ENCODE assay signal across 8 cellular contexts in the genomic region with DNA sequence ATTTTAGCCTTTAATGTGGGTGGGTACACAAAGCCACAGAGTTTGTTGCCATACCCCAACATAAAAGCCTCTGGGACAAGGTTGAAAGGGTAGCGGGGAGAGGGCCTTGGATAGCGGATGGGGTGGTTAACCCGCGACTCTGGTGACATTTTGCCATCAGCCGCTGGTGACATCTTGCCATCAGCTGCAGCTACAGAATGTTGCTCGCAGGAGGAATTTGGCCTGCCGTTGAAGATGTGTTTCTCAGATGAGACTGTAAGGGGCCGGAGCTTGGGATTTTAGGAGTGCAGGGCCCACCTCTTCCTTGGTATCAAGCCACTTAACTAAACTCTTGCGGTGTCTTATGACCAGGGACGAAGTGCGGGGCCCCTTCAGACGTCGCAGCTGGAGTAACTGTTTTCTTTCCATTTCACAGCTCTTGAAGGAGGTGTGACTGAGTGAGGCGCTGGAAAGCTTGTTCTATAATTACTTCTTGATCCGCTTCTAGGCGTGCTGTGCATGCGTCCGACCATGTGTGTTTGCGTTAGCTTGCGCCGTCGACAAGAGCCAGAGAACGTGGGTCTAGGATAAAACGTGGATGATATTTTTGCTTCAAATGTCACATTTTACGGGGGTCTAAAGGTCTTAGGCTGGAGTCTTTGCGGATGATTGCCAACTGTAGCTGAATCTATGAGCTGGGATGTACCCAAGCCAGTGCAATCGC. TPM values are rescaled to one million over a fixed set of nuclear protein-coding genes. Genes with fewer than 3 reads are reported as not detected.
A peak's percentile ranks its signal among the peaks of the same experiment; 100 is the strongest.
DNase-seq lines count a peak whose midpoint lies in the region; ATAC-seq and TF ChIP-seq lines count a peak whose summit lies in the region.

No MANE protein-coding gene starts in this region.

- no peak for ATAC-seq in activated naive CD8-positive, alpha-beta T cell treated with anti-CD3 and anti-CD28 coated beads, Interleukin-2, amount 10 ng/mL, durations not matched to agents 7 days and 5 days (ENCODE audit: low read depth)
- ATAC-seq in GM18517 (IDR thresholded peaks at IDR 0.05; ENCODE audit: unreplicated experiment): no peak

- H3K27ac ChIP-seq in suprapubic skin: peak overlapping the region; percentile 64

- no peak for TF ChIP-seq EP300 in suprapubic skin (IDR thresholded peaks at IDR 0.05)

- H3K4me1 ChIP-seq in suprapubic skin: peaks cover 21% of the 10 kb centered on the region

- H3K36me3 Mint-ChIP-seq in activated naive CD8-positive, alpha-beta T cell treated with anti-CD3 and anti-CD28 coated beads, Interleukin-2, amount 10 ng/mL, durations not matched to agents 7 days and 5 days: peaks cover 7% of the 10 kb centered on the region

- 50% methylated on average over 24 of the region's 27 CpGs for WGBS in suprapubic skin

- peaks cover 4% of the 10 kb centered on the region for H3K9me3 Mint-ChIP-seq in activated naive CD8-positive, alpha-beta T cell treated with anti-CD3 and anti-CD28 coated beads, Interleukin-2, amount 10 ng/mL, durations not matched to agents 7 days and 5 days

- peaks cover 3% of the 10 kb centered on the region for H3K36me3 ChIP-seq in suprapubic skin

- peaks cover 17% of the 10 kb centered on the region for H3K4me1 Mint-ChIP-seq in activated naive CD8-positive, alpha-beta T cell treated with anti-CD3 and anti-CD28 coated beads, Interleukin-2, amount 10 ng/mL, durations not matched to agents 7 days and 5 days

- no peak overlapping the region for H3K27ac Mint-ChIP-seq in activated naive CD8-positive, alpha-beta T cell treated with anti-CD3 and anti-CD28 coated beads, Interleukin-2, amount 10 ng/mL, durations not matched to agents 7 days and 5 days

- peaks cover 4% of the 10 kb centered on the region for H3K9me3 ChIP-seq in suprapubic skin

- H3K4me3 Mint-ChIP-seq in activated naive CD8-positive, alpha-beta T cell treated with anti-CD3 and anti-CD28 coated beads, Interleukin-2, amount 10 ng/mL, durations not matched to agents 7 days and 5 days: peak overlapping the region; percentile 81

- H3K27me3 Mint-ChIP-seq in activated naive CD8-positive, alpha-beta T cell treated with anti-CD3 and anti-CD28 coated beads, Interleukin-2, amount 10 ng/mL, durations not matched to agents 7 days and 5 days: peaks cover 48% of the 10 kb centered on the region

- DNase-seq in NCI-H748 (lab: John Stamatoyannopoulos, UW; ENCODE audit: unreplicated experiment): peak; percentile 52
- DNase-seq in NCI-H748 treated with DMSO at 0.1 percent for 48 hours (lab: John Stamatoyannopoulos, UW): no peak
- no peak for DNase-seq in activated naive CD8-positive, alpha-beta T cell treated with anti-CD3 and anti-CD28 coated beads, Interleukin-2, amount 10 ng/mL, durations not matched to agents 7 days and 5 days
- peak; percentile 53 for DNase-seq in islet precursor cell
- DNase-seq in suprapubic skin (ENCODE audit: low spot score in 2 of 2): no peak
- DNase-seq in effector CD4-positive, alpha-beta T cell: no peak
- no peak for DNase-seq in D341Med (ENCODE audit: low spot score)

- no peak for TF ChIP-seq POLR2A in suprapubic skin (IDR thresholded peaks at IDR 0.05)

- H3K4me3 ChIP-seq in suprapubic skin: peak overlapping the region; percentile 70

- H3K27me3 ChIP-seq in suprapubic skin: peaks cover 7% of the 10 kb centered on the region

- no peak for TF ChIP-seq CTCF in suprapubic skin (IDR thresholded peaks at IDR 0.05)

- POLR2A ChIA-PET in activated naive CD8-positive, alpha-beta T cell treated with anti-CD3 and anti-CD28 coated beads, Interleukin-2, amount 10 ng/mL, durations not matched to agents 7 days and 5 days (lab: Charles Lee): interaction anchor here (1.0 kb wide), 1 partner anchor 148 kb away, joined by 3 read pairs; no protein-coding TSS in a partner anchor

RNA-seq across cellular contexts. Expression of a gene that starts 0.8 kb away (rescaled TPM):
- under 1 TPM; 0.17 to 0.22 TPM for total RNA-seq in activated naive CD8-positive, alpha-beta T cell treated with anti-CD3 and anti-CD28 coated beads, Interleukin-2, amount 10 ng/mL, durations not matched to agents 7 days and 5 days
- total RNA-seq in suprapubic skin: 1 to 10 TPM; 1.3 to 2.5 (median 1.7) TPM

Comparison
In these comparisons a context has a peak if more than half of its experiments do, and no peak if none do; other contexts are left out.
1. DNase-seq: peak in NCI-H748 (single experiment) and islet precursor cell (single experiment); none in NCI-H748 treated with DMSO at 0.1 percent for 48 hours (single experiment), activated naive CD8-positive, alpha-beta T cell treated with anti-CD3 and anti-CD28 coated beads, Interleukin-2, amount 10 ng/mL, durations not matched to agents 7 days and 5 days (single experiment), suprapubic skin (0 of 2), effector CD4-positive, alpha-beta T cell (single experiment) and D341Med (single experiment).